Comparison of ENCODE assay signal across 8 cellular contexts in the genomic region with DNA sequence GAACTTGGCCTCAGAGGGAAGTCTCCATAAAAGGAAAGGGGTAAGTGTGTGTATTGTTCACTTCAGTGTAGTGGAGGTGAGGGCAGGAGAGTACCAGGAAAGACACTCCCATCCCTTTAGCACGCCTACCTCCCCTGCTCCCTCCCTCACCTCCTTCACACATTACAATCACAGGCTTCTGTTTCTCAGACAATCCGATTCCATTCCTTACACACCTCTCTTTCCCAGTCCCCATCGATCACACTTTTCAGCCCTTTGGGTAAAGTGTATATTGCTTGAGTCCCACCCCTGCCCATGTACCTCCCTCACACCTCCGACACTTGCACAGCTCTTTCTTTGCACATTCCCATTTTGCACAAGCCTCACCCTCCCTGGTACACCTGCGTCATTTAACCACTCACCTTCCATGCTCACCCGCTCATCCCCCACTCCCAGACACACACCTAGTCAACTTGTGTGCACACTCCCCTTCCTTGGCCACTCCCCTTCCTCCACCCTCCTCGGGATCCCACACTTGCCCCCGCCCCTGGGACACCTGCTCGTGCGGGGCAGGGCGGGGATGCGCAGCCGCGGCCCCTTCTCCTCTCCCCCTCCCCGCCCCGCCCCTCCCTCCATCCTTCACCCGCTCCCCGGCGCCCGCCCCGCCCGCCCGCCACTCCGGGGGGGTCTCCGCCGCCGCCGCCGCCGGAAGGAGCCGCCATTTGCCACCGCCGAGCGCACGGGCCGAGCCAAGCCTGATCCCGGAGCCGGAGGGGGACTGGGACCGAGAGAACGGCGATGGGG. TPM values are rescaled to one million over a fixed set of nuclear protein-coding genes. Genes with fewer than 3 reads are reported as not detected.
DNase-seq lines count a peak whose midpoint lies in the region; ATAC-seq and TF ChIP-seq lines count a peak whose summit lies in the region.

MARCHF9 (plus strand) TSS at position 693 of the 783 bp plus-strand sequence. CDS start 426 bp downstream, outside the sequence.

- peaks cover 21% of the 10 kb centered on the region for H3K36me3 Mint-ChIP-seq in activated T-cell treated with anti-CD3 and anti-CD28 coated beads, Interleukin-2, amount 50 U/mL, for 4 hours (ENCODE audit: insufficient read depth)
- H3K36me3 Mint-ChIP-seq in neural crest cell (ENCODE audit: low read depth), result peaks cover 19% of the 10 kb centered on the region

- peak; percentile 39 for ATAC-seq in GM19395 (IDR thresholded peaks at IDR 0.05; ENCODE audit: unreplicated experiment)
- peak; percentile 46 to 48 for ATAC-seq in activated T-cell treated with anti-CD3 and anti-CD28 coated beads, Interleukin-2, amount 50 U/mL, for 4 hours

- H3K4me3 Mint-ChIP-seq in activated T-cell treated with anti-CD3 and anti-CD28 coated beads, Interleukin-2, amount 50 U/mL, for 4 hours, result peak within 1 kb of the TSS; percentile 86
- H3K4me3 Mint-ChIP-seq in neural crest cell, result peak within 1 kb of the TSS; percentile 98

- H3K27ac ChIP-seq in OCI-LY3 (ENCODE audit: low read length), result peak within 1 kb of the TSS; percentile 92
- no peak within 1 kb of the TSS for H3K27ac ChIP-seq in fibroblast of lung (ENCODE audit: insufficient read depth, low read length)
- H3K27ac ChIP-seq in suprapubic skin, result peak within 1 kb of the TSS; percentile 63

- no peaks in the 10 kb centered on the region for H3K9me3 Mint-ChIP-seq in activated T-cell treated with anti-CD3 and anti-CD28 coated beads, Interleukin-2, amount 50 U/mL, for 4 hours
- no peaks in the 10 kb centered on the region for H3K9me3 Mint-ChIP-seq in neural crest cell

- H3K4me1 ChIP-seq in OCI-LY3 (ENCODE audit: low read length), result peaks cover 32% of the 10 kb centered on the region
- H3K4me1 ChIP-seq in fibroblast of lung (ENCODE audit: control insufficient read depth, extremely low read depth, insufficient read depth, low read length), result peaks cover 4% of the 10 kb centered on the region
- peaks cover 52% of the 10 kb centered on the region for H3K4me1 ChIP-seq in suprapubic skin

- peak within 1 kb of the TSS; percentile 52 for H3K27ac Mint-ChIP-seq in neural crest cell (ENCODE audit: unreplicated experiment)

- DNase-seq in Ammon's horn (ENCODE audit: low spot score) (peak; percentile 68), HUDEP-2 (lab: John Stamatoyannopoulos, UW; ENCODE audit: unreplicated experiment in 76 of 76) (peak in 45 of 76 experiments; percentile 2 to 61 (median 37)), fibroblast of lung (ENCODE audit: low read depth in 2 of 2) (no peak), neural crest cell (ENCODE audit: low read depth, low spot score) (no peak), suprapubic skin (ENCODE audit: low spot score in 2 of 2) (peak in 1 of 2 donors; percentile 87)
- peak; percentile 80 for DNase-seq in activated T-cell treated with anti-CD3 and anti-CD28 coated beads, Interleukin-2, amount 50 U/mL, for 4 hours

- no peaks in the 10 kb centered on the region for H3K27me3 Mint-ChIP-seq in activated T-cell treated with anti-CD3 and anti-CD28 coated beads, Interleukin-2, amount 50 U/mL, for 4 hours (ENCODE audit: low read depth)
- peaks cover 51% of the 10 kb centered on the region for H3K27me3 Mint-ChIP-seq in neural crest cell (ENCODE audit: low read depth)

- H3K27me3 ChIP-seq in OCI-LY3 (ENCODE audit: low read depth, low read length) (no peaks in the 10 kb centered on the region), fibroblast of lung (ENCODE audit: control insufficient read depth, insufficient read depth, low read length) (peaks cover 13% of the 10 kb centered on the region), suprapubic skin (no peaks in the 10 kb centered on the region)

- H3K79me2 ChIP-seq in OCI-LY3 (ENCODE audit: low read length) (peaks cover 62% of the 10 kb centered on the region), fibroblast of lung (ENCODE audit: control insufficient read depth, insufficient read depth, low read length) (peaks cover 20% of the 10 kb centered on the region)

- no peak for TF ChIP-seq POLR2A in suprapubic skin (IDR thresholded peaks at IDR 0.05)

- H3K4me2 ChIP-seq in OCI-LY3 (ENCODE audit: low read length) (peak within 1 kb of the TSS; percentile 99), fibroblast of lung (ENCODE audit: extremely low read depth, insufficient read depth, low read length) (peak within 1 kb of the TSS; percentile 67)

- no peak for TF ChIP-seq CTCF in OCI-LY3 (IDR thresholded peaks at IDR 0.05; ENCODE audit: low read depth, low read length)
- TF ChIP-seq CTCF in fibroblast of lung (conservative IDR thresholded peaks at IDR 0.05 in 1 of 2, IDR thresholded peaks at IDR 0.05 in 1 of 2; ENCODE audit: low read depth in 1 of 2, low read length in 2 of 2), result no peak
- no peak for TF ChIP-seq CTCF in neural crest cell (conservative IDR thresholded peaks at IDR 0.05)
- no peak for TF ChIP-seq CTCF in suprapubic skin (IDR thresholded peaks at IDR 0.05)

- under 1% methylated on average over 14 of the region's 41 CpGs for WGBS in suprapubic skin

- H2AFZ ChIP-seq in OCI-LY3 (ENCODE audit: low read depth, low read length) (no peak within 1 kb of the TSS), fibroblast of lung (ENCODE audit: low read length) (peak within 1 kb of the TSS; percentile 29)

- H3K4me1 Mint-ChIP-seq in activated T-cell treated with anti-CD3 and anti-CD28 coated beads, Interleukin-2, amount 50 U/mL, for 4 hours (ENCODE audit: low read depth), result peaks cover 58% of the 10 kb centered on the region
- H3K4me1 Mint-ChIP-seq in neural crest cell, result peaks cover 53% of the 10 kb centered on the region

- peak within 1 kb of the TSS; percentile 94 for H3K9ac ChIP-seq in OCI-LY3 (ENCODE audit: low read length)
- peak within 1 kb of the TSS; percentile 54 for H3K9ac ChIP-seq in fibroblast of lung (ENCODE audit: insufficient read depth, low read length)

- H4K20me1 ChIP-seq in OCI-LY3 (ENCODE audit: insufficient read depth, low read length) (peaks cover 8% of the 10 kb centered on the region), fibroblast of lung (ENCODE audit: control insufficient read depth, extremely low read depth, insufficient read depth, low read length) (no peaks in the 10 kb centered on the region)

- no peaks in the 10 kb centered on the region for H3K9me3 ChIP-seq in OCI-LY3 (ENCODE audit: insufficient read depth, low read length)
- no peaks in the 10 kb centered on the region for H3K9me3 ChIP-seq in fibroblast of lung (ENCODE audit: control insufficient read depth, insufficient read depth, low read depth, low read length)
- no peaks in the 10 kb centered on the region for H3K9me3 ChIP-seq in suprapubic skin

- H3K4me3 ChIP-seq in OCI-LY3 (ENCODE audit: low read length), result peak within 1 kb of the TSS; percentile 82
- H3K4me3 ChIP-seq in fibroblast of lung (replicated peaks in 1 of 4; ENCODE audit: control extremely low read depth in 1 of 4, insufficient read depth in 1 of 4, low read depth in 3 of 4, low read length in 4 of 4), result peak within 1 kb of the TSS; percentile 41 to 64 (median 49)
- H3K4me3 ChIP-seq in suprapubic skin, result peak within 1 kb of the TSS; percentile 85

- TF ChIP-seq EP300 in suprapubic skin (IDR thresholded peaks at IDR 0.05), result no peak

- H3K36me3 ChIP-seq in OCI-LY3 (replicated peaks; ENCODE audit: low read depth, low read length), result peaks cover 38% of the 10 kb centered on the region
- H3K36me3 ChIP-seq in fibroblast of lung (ENCODE audit: control insufficient read depth, insufficient read depth, low read length), result peaks cover 4% of the 10 kb centered on the region
- peaks cover 19% of the 10 kb centered on the region for H3K36me3 ChIP-seq in suprapubic skin

RNA-seq across cellular contexts. Expression of gene MARCHF9, which starts in this region (rescaled TPM):
- total RNA-seq in activated T-cell treated with anti-CD3 and anti-CD28 coated beads, Interleukin-2, amount 50 U/mL, for 4 hours, result 10 to 100 TPM; 15.7 to 17.6 (median 17.3) TPM
- total RNA-seq in fibroblast of lung (2.6 and 3.8 TPM in 2 replicates), neural crest cell (16.7 and 18.8 TPM in 2 replicates), suprapubic skin (10 to 100 TPM; 10.2 to 26.6 (median 13.1) TPM)
- polyA plus RNA-seq in fibroblast of lung, result 4.8 and 5.6 TPM in 2 replicates
- polyA plus RNA-seq in fibroblast of lung (2012), result 5.1 and 5.4 TPM in 2 replicates
- 4.4 and 7.2 TPM in 2 replicates for polyA minus RNA-seq in fibroblast of lung (ENCODE audit: low replicate concordance)

Comparison
In these comparisons a context has a peak if more than half of its experiments do, and no peak if none do; other contexts are left out.
1. DNase-seq: peak in Ammon's horn (single experiment), HUDEP-2 (45 of 76) and activated T-cell treated with anti-CD3 and anti-CD28 coated beads, Interleukin-2, amount 50 U/mL, for 4 hours (single experiment); none in fibroblast of lung (0 of 2) and neural crest cell (single experiment).
2. Peak in every context shown above with its lines, with median percentiles within 50 percentile points of each other: H3K4me3 ChIP-seq.